1 cellular context compared by ENCODE assay signal in the genomic region with DNA sequence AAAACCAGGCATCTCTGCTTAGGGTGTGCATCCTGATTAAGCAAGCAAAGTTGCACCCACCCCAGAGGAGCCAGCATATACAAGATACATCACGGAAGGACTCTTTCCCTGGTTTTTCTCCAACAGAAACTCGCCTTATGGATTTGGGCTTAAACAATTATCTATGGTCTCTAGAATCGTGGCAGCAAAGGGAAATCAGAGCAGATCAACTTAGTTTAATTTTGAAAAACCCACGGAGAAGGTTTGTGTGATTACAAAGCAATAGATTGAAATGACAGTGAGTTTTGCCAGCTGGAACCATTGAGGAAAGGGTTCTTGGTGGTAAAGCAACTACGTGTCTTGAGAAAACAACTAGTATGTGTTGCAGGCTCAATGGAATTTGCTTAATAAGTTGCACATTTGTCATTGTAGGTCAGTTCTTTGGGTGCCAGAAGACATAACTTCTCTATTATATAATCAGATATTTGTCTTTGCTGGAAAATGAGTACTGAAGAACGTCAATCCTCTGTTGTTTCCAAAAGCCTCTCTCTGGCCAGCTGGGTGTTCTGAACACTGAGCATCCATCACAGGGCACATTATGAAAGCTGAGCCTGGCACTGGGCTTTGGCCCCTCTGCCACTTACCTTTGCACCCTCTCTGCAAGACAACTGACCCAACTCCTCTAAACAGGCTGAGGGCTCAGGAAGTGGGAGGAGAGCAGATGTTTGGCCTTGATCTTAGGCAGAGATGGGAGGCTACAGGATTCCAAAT.
TF ChIP-seq lines count a peak whose summit lies in the region.

No MANE protein-coding gene starts in this region.

TF ChIP-seq in GM23338, 12 proteins besides CTCF, POLR2A, EP300 and RAD21 (continued from another document):
- TF ChIP-seq ZNF462 (CRISPR knock-in tag; IDR thresholded peaks at IDR 0.05) (no peak), EZH2 (IDR thresholded peaks at IDR 0.05; ENCODE audit: low read depth, unreplicated experiment) (no peak), ZNF331 (CRISPR knock-in tag; IDR thresholded peaks at IDR 0.05; ENCODE audit: low read depth) (no peak), ETS1 (IDR thresholded peaks at IDR 0.05) (no peak)
- TF ChIP-seq, protein P1, sequence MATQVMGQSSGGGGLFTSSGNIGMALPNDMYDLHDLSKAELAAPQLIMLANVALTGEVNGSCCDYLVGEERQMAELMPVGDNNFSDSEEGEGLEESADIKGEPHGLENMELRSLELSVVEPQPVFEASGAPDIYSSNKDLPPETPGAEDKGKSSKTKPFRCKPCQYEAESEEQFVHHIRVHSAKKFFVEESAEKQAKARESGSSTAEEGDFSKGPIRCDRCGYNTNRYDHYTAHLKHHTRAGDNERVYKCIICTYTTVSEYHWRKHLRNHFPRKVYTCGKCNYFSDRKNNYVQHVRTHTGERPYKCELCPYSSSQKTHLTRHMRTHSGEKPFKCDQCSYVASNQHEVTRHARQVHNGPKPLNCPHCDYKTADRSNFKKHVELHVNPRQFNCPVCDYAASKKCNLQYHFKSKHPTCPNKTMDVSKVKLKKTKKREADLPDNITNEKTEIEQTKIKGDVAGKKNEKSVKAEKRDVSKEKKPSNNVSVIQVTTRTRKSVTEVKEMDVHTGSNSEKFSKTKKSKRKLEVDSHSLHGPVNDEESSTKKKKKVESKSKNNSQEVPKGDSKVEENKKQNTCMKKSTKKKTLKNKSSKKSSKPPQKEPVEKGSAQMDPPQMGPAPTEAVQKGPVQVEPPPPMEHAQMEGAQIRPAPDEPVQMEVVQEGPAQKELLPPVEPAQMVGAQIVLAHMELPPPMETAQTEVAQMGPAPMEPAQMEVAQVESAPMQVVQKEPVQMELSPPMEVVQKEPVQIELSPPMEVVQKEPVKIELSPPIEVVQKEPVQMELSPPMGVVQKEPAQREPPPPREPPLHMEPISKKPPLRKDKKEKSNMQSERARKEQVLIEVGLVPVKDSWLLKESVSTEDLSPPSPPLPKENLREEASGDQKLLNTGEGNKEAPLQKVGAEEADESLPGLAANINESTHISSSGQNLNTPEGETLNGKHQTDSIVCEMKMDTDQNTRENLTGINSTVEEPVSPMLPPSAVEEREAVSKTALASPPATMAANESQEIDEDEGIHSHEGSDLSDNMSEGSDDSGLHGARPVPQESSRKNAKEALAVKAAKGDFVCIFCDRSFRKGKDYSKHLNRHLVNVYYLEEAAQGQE (IDR thresholded peaks at IDR 0.05; ENCODE audit: unreplicated experiment), result no peak
